Comparison of ENCODE assay signal across 6 cellular contexts in the genomic region with DNA sequence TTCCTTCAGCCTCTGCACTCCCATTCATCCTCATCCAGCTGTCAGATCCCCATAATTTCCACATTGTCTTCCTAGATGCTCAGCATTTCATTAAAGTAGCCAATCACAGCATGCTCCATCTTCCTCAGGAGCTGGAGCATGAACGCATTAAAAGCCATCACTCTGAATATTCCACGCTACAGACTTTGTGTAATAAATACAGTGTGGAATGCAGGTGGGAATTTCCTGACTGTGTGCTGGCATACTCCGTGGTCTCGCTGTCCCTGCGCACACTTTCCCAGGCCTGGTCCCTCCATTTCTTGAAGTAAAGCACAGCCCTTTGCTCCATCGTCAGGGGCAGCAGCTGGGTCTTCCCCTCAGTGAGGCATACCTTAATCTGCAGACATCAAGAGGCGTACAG.
"Had no signal": no experiment of that assay in that cellular context is flagged by ENCODE, and none has a peak within 500 bp of the region (broad histone marks: within the 10 kb centered on the region; RNA-seq: fewer than 3 reads in every experiment).

No MANE protein-coding gene starts in this region.

- H3K4me3 Mint-ChIP-seq: IgD-negative memory B cell had no signal

- H3K27ac ChIP-seq: HL-60 had no signal

- H3K4me1 Mint-ChIP-seq: IgD-negative memory B cell had no signal

- ATAC-seq: K562 had no signal

- DNase-seq: IMR-90, KBM-7 had no signal

- FAIRE-seq: HTR-8/SVneo, K562 had no signal

- H3K36me3 Mint-ChIP-seq: IgD-negative memory B cell had no signal

- H3K9me3 Mint-ChIP-seq: IgD-negative memory B cell had no signal

- H3K4me3 ChIP-seq: K562 had no signal

- H3K27ac Mint-ChIP-seq: IgD-negative memory B cell had no signal
